33 cellular contexts compared by ENCODE assay signal in genomic region chr4:139963708-139964107, GRCh38.
"Had no signal": no experiment of that assay in that cellular context is flagged by ENCODE, and none has a peak within 500 bp of the region (broad histone marks: within the 10 kb centered on the region; RNA-seq: fewer than 3 reads in every experiment).

No MANE protein-coding gene starts in this region.

- H3K36me3 ChIP-seq: adrenal gland, esophagus muscularis mucosa, gastrocnemius medialis, heart left ventricle had no signal

- H3K9me3 Mint-ChIP-seq: activated CD4-positive, alpha-beta memory T cell treated with anti-CD3 and anti-CD28 coated beads for 36 hours; activated CD4-positive, alpha-beta T cell treated with anti-CD3 and anti-CD28 coated beads, Interleukin-2, amount 10 ng/mL, durations not matched to agents 24 days and 14 days; activated naive CD4-positive, alpha-beta T cell treated with anti-CD3 and anti-CD28 coated beads for 36 hours; activated naive CD4-positive, alpha-beta T cell treated with anti-CD3 and anti-CD28 coated beads, Interleukin-2, amount 50 U/mL, for 24 hours; activated naive CD8-positive, alpha-beta T cell treated with anti-CD3 and anti-CD28 coated beads for 36 hours; activated naive CD8-positive, alpha-beta T cell treated with anti-CD3 and anti-CD28 coated beads, Interleukin-2, amount 50 U/mL, for 24 hours; activated T-cell treated with anti-CD3 and anti-CD28 coated beads, Interleukin-2, amount 50 U/mL, for 24 hours; activated T-helper 17 cell treated with anti-CD3 and anti-CD28 coated beads, Interleukin-2, amount 50 U/mL, for 72 hours; dendritic cell treated with granulocyte-macrophage colony-stimulating factor and Interleukin-4, amounts not matched to agents 40 ng/mL and 50 ng/mL, for 4 days; effector memory CD8-positive, alpha-beta T cell; WTC11 had no signal

- H3K4me3 Mint-ChIP-seq: activated CD4-positive, alpha-beta memory T cell treated with anti-CD3 and anti-CD28 coated beads for 36 hours; activated CD4-positive, alpha-beta T cell treated with anti-CD3 and anti-CD28 coated beads, Interleukin-2, amount 10 ng/mL, durations not matched to agents 24 days and 14 days; activated CD8-positive, alpha-beta memory T cell treated with anti-CD3 and anti-CD28 coated beads, Interleukin-2, amount 10 ng/mL, durations not matched to agents 7 days and 5 days; activated CD8-positive, alpha-beta T cell treated with anti-CD3 and anti-CD28 coated beads, Interleukin-2, amount 10 ng/mL, durations not matched to agents 7 days and 5 days; activated naive CD4-positive, alpha-beta T cell treated with anti-CD3 and anti-CD28 coated beads for 36 hours; activated naive CD4-positive, alpha-beta T cell treated with anti-CD3 and anti-CD28 coated beads, Interleukin-2, amount 50 U/mL, for 24 hours; activated naive CD8-positive, alpha-beta T cell treated with anti-CD3 and anti-CD28 coated beads for 36 hours; activated naive CD8-positive, alpha-beta T cell treated with anti-CD3 and anti-CD28 coated beads, Interleukin-2, amount 50 U/mL, for 24 hours; activated T-cell treated with anti-CD3 and anti-CD28 coated beads, Interleukin-2, amount 50 U/mL, for 24 hours; activated T-helper 17 cell treated with anti-CD3 and anti-CD28 coated beads, Interleukin-2, amount 50 U/mL, for 72 hours; dendritic cell treated with granulocyte-macrophage colony-stimulating factor and Interleukin-4, amounts not matched to agents 40 ng/mL and 50 ng/mL, for 4 days; effector memory CD8-positive, alpha-beta T cell; WTC11 had no signal

- H3K4me1 ChIP-seq: foreskin keratinocyte had no signal

- H3K4me1 Mint-ChIP-seq: activated CD8-positive, alpha-beta memory T cell treated with anti-CD3 and anti-CD28 coated beads, Interleukin-2, amount 10 ng/mL, durations not matched to agents 7 days and 5 days; activated naive CD4-positive, alpha-beta T cell treated with anti-CD3 and anti-CD28 coated beads, Interleukin-2, amount 50 U/mL, for 24 hours; activated naive CD8-positive, alpha-beta T cell treated with anti-CD3 and anti-CD28 coated beads for 36 hours; activated T-helper 17 cell treated with anti-CD3 and anti-CD28 coated beads, Interleukin-2, amount 50 U/mL, for 72 hours had no signal

- H3K27me3 ChIP-seq: adrenal gland, body of pancreas, dorsolateral prefrontal cortex, esophagus muscularis mucosa, gastrocnemius medialis, heart left ventricle had no signal

- H3K27me3 Mint-ChIP-seq: activated naive CD4-positive, alpha-beta T cell treated with anti-CD3 and anti-CD28 coated beads, Interleukin-2, amount 50 U/mL, for 24 hours; dendritic cell treated with granulocyte-macrophage colony-stimulating factor and Interleukin-4, amounts not matched to agents 40 ng/mL and 50 ng/mL, for 4 days had no signal

- H3K36me3 Mint-ChIP-seq: activated CD4-positive, alpha-beta memory T cell treated with anti-CD3 and anti-CD28 coated beads for 36 hours; activated naive CD4-positive, alpha-beta T cell treated with anti-CD3 and anti-CD28 coated beads, Interleukin-2, amount 50 U/mL, for 24 hours; activated naive CD8-positive, alpha-beta T cell treated with anti-CD3 and anti-CD28 coated beads for 36 hours; WTC11 had no signal

- H3K4me3 ChIP-seq: adrenal gland, body of pancreas, coronary artery, dorsolateral prefrontal cortex, esophagus muscularis mucosa, gastrocnemius medialis, heart left ventricle had no signal

- DNase-seq: activated CD4-positive, alpha-beta memory T cell treated with anti-CD3 and anti-CD28 coated beads for 36 hours; activated CD4-positive, alpha-beta T cell treated with anti-CD3 and anti-CD28 coated beads for 1 hour; activated CD4-positive, alpha-beta T cell treated with anti-CD3 and anti-CD28 coated beads, Interleukin-2, amount 10 ng/mL, durations not matched to agents 24 days and 14 days; activated CD8-positive, alpha-beta memory T cell treated with anti-CD3 and anti-CD28 coated beads, Interleukin-2, amount 10 ng/mL, durations not matched to agents 7 days and 5 days; activated CD8-positive, alpha-beta memory T cell treated with anti-CD3 and anti-CD28 coated beads, Interleukin-2, amount 50 U/mL, for 48 hours; activated CD8-positive, alpha-beta T cell treated with anti-CD3 and anti-CD28 coated beads, Interleukin-2, amount 10 ng/mL, durations not matched to agents 7 days and 5 days; activated effector memory CD4-positive, alpha-beta T cell treated with Interleukin-2 at 50 U/mL for 16 hours; activated naive CD4-positive, alpha-beta T cell treated with anti-CD3 and anti-CD28 coated beads for 36 hours; activated naive CD8-positive, alpha-beta T cell treated with anti-CD3 and anti-CD28 coated beads for 36 hours; activated naive CD8-positive, alpha-beta T cell treated with anti-CD3 and anti-CD28 coated beads, Interleukin-2, amount 50 U/mL, for 24 hours; activated T-cell treated with anti-CD3 and anti-CD28 coated beads for 4 hours; activated T-cell treated with anti-CD3 and anti-CD28 coated beads, Interleukin-2, amount 50 U/mL, for 24 hours; adrenal gland; amygdala; aorta; body of pancreas; caudate nucleus; cerebellar nuclear complex; dorsolateral prefrontal cortex; effector memory CD8-positive, alpha-beta T cell; erythroblast; foreskin keratinocyte; gastrocnemius medialis; glutamatergic neuron; heart left ventricle; T-helper 2 cell had no signal

- ATAC-seq: activated CD8-positive, alpha-beta memory T cell treated with anti-CD3 and anti-CD28 coated beads, Interleukin-2, amount 10 ng/mL, durations not matched to agents 7 days and 5 days; activated CD8-positive, alpha-beta T cell treated with anti-CD3 and anti-CD28 coated beads, Interleukin-2, amount 10 ng/mL, durations not matched to agents 7 days and 5 days; activated naive CD8-positive, alpha-beta T cell treated with anti-CD3 and anti-CD28 coated beads, Interleukin-2, amount 50 U/mL, for 24 hours; activated T-helper 17 cell treated with anti-CD3 and anti-CD28 coated beads, Interleukin-2, amount 50 U/mL, for 72 hours; body of pancreas; effector memory CD8-positive, alpha-beta T cell; foreskin keratinocyte; gastrocnemius medialis; heart left ventricle; WTC11 had no signal

- H3K27ac Mint-ChIP-seq: activated CD4-positive, alpha-beta memory T cell treated with anti-CD3 and anti-CD28 coated beads for 36 hours; activated CD4-positive, alpha-beta T cell treated with anti-CD3 and anti-CD28 coated beads, Interleukin-2, amount 10 ng/mL, durations not matched to agents 24 days and 14 days; activated CD8-positive, alpha-beta memory T cell treated with anti-CD3 and anti-CD28 coated beads, Interleukin-2, amount 10 ng/mL, durations not matched to agents 7 days and 5 days; activated CD8-positive, alpha-beta T cell treated with anti-CD3 and anti-CD28 coated beads, Interleukin-2, amount 10 ng/mL, durations not matched to agents 7 days and 5 days; activated naive CD4-positive, alpha-beta T cell treated with anti-CD3 and anti-CD28 coated beads for 36 hours; activated naive CD4-positive, alpha-beta T cell treated with anti-CD3 and anti-CD28 coated beads, Interleukin-2, amount 50 U/mL, for 24 hours; activated naive CD8-positive, alpha-beta T cell treated with anti-CD3 and anti-CD28 coated beads for 36 hours; activated naive CD8-positive, alpha-beta T cell treated with anti-CD3 and anti-CD28 coated beads, Interleukin-2, amount 50 U/mL, for 24 hours; activated T-cell treated with anti-CD3 and anti-CD28 coated beads, Interleukin-2, amount 50 U/mL, for 24 hours; activated T-helper 17 cell treated with anti-CD3 and anti-CD28 coated beads, Interleukin-2, amount 50 U/mL, for 72 hours; dendritic cell treated with granulocyte-macrophage colony-stimulating factor and Interleukin-4, amounts not matched to agents 40 ng/mL and 50 ng/mL, for 4 days; effector memory CD8-positive, alpha-beta T cell; WTC11 had no signal

- H3K27ac ChIP-seq: adrenal gland, body of pancreas, coronary artery, dorsolateral prefrontal cortex, esophagus muscularis mucosa, foreskin keratinocyte, gastrocnemius medialis, heart left ventricle, VCaP had no signal

- H3K9me3 ChIP-seq: adrenal gland, body of pancreas, esophagus muscularis mucosa, gastrocnemius medialis, heart left ventricle had no signal
